Comparison of ENCODE assay signal across 12 cellular contexts in the genomic region with DNA sequence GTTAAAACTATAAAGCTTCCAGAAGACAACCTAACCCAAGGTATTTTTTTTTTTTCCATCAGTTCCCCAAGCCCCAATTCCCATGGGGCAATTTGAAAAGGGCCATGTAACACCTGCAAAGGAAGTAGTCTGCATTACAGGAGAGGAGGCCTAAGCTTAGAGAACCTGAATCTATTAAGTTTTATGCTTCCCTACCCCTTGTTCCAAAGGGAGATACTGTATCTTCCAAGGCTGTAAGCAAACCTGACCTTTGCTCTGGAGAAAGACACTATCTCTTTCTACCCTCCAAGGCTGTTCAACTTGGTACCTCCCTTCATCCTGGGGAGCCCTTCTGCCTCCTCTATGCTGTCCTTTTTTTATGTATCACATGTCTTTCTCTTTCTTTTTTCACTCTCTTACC.
"Had no signal": no experiment of that assay in that cellular context is flagged by ENCODE, and none has a peak within 500 bp of the region (broad histone marks: within the 10 kb centered on the region; RNA-seq: fewer than 3 reads in every experiment).

No MANE protein-coding gene starts in this region.

- H3K27me3 ChIP-seq: breast epithelium, esophagus muscularis mucosa, left lung had no signal

- H3K36me3 ChIP-seq: breast epithelium, esophagus muscularis mucosa, left lung, thoracic aorta had no signal

- DNase-seq: activated naive CD4-positive, alpha-beta T cell; aorta; left lung; mesendoderm; stimulated activated CD4-positive, alpha-beta T cell treated with anti-CD3 and anti-CD28 coated beads, Interleukin-2, amount 100 ng/mL, for 48 hours had no signal

- FAIRE-seq: endometrium had no signal

- H3K27ac Mint-ChIP-seq: activated T-helper 1 cell treated with anti-CD3 and anti-CD28 coated beads, Interleukin-12 subunit alpha, Interleukin-12 subunit beta, Interleukin-2, Interleukin-4 antibody, amounts not matched to agents 30 ng/mL and 10 ng/mL and 1 ng/mL, durations not matched to agents 14 hours and 24 hours and 36 hours; nephron; stimulated activated naive CD8-positive, alpha-beta T cell treated with anti-CD3 and anti-CD28 coated beads, Interleukin-15, Interleukin-2, amounts not matched to agents 100 ng/mL and 50 ng/mL, for 24 hours had no signal

- H3K4me3 Mint-ChIP-seq: activated T-helper 1 cell treated with anti-CD3 and anti-CD28 coated beads, Interleukin-12 subunit alpha, Interleukin-12 subunit beta, Interleukin-2, Interleukin-4 antibody, amounts not matched to agents 30 ng/mL and 10 ng/mL and 1 ng/mL, durations not matched to agents 14 hours and 24 hours and 36 hours; nephron; stimulated activated naive CD8-positive, alpha-beta T cell treated with anti-CD3 and anti-CD28 coated beads, Interleukin-15, Interleukin-2, amounts not matched to agents 100 ng/mL and 50 ng/mL, for 24 hours had no signal

- H3K4me1 Mint-ChIP-seq: nephron had no signal

- H3K4me3 ChIP-seq: breast epithelium, esophagus muscularis mucosa, left lung, thoracic aorta had no signal

- H3K27ac ChIP-seq: breast epithelium, esophagus muscularis mucosa, left lung, thoracic aorta had no signal

- H3K27me3 Mint-ChIP-seq: stimulated activated naive CD8-positive, alpha-beta T cell treated with anti-CD3 and anti-CD28 coated beads, Interleukin-15, Interleukin-2, amounts not matched to agents 100 ng/mL and 50 ng/mL, for 24 hours had no signal

- H3K4me1 ChIP-seq: breast epithelium had no signal

- H3K9me3 ChIP-seq: breast epithelium, esophagus muscularis mucosa, left lung, thoracic aorta had no signal

- H3K9me3 Mint-ChIP-seq: activated T-helper 1 cell treated with anti-CD3 and anti-CD28 coated beads, Interleukin-12 subunit alpha, Interleukin-12 subunit beta, Interleukin-2, Interleukin-4 antibody, amounts not matched to agents 30 ng/mL and 10 ng/mL and 1 ng/mL, durations not matched to agents 14 hours and 24 hours and 36 hours; nephron; stimulated activated naive CD8-positive, alpha-beta T cell treated with anti-CD3 and anti-CD28 coated beads, Interleukin-15, Interleukin-2, amounts not matched to agents 100 ng/mL and 50 ng/mL, for 24 hours had no signal

- ATAC-seq: left lung had no signal
